ENCODE assay signal across 24 cellular contexts in genomic region chr11:117821431-117821830, GRCh38. TPM values are rescaled to one million over a fixed set of nuclear protein-coding genes. Genes with fewer than 3 reads are reported as not detected.
DNase-seq lines count a peak whose midpoint lies in the region; ATAC-seq, FAIRE-seq and TF ChIP-seq lines count a peak whose summit lies in the region.
"Had no signal": no experiment of that assay in that cellular context is flagged by ENCODE, and none has a peak within 500 bp of the region (broad histone marks: within the 10 kb centered on the region; RNA-seq: fewer than 3 reads in every experiment).

No MANE protein-coding gene starts in this region.

- H3K4me3 ChIP-seq in kidney (ENCODE audit: low read length in 2 of 2), result peak overlapping the region; percentile 74 to 78
- H3K4me3 ChIP-seq: gastroesophageal sphincter, hepatocyte, SJCRH30, smooth muscle cell, tibial artery had no signal

- H3K9me3 Mint-ChIP-seq in activated CD8-positive, alpha-beta T cell treated with anti-CD3 and anti-CD28 coated beads for 36 hours, result no peaks in the 10 kb centered on the region
- H3K9me3 Mint-ChIP-seq in stimulated activated effector memory CD8-positive, alpha-beta T cell treated with anti-CD3 and anti-CD28 coated beads, Interleukin-12 subunit alpha, Interleukin-12 subunit beta, amount 100 ng/mL, for 72 hours, result no peaks in the 10 kb centered on the region
- no peaks in the 10 kb centered on the region for H3K9me3 Mint-ChIP-seq in immature natural killer cell

- no peak overlapping the region for H3K4me3 Mint-ChIP-seq in activated CD8-positive, alpha-beta T cell treated with anti-CD3 and anti-CD28 coated beads for 36 hours
- no peak overlapping the region for H3K4me3 Mint-ChIP-seq in stimulated activated effector memory CD8-positive, alpha-beta T cell treated with anti-CD3 and anti-CD28 coated beads, Interleukin-12 subunit alpha, Interleukin-12 subunit beta, amount 100 ng/mL, for 72 hours
- H3K4me3 Mint-ChIP-seq in immature natural killer cell, result no peak overlapping the region
- H3K4me3 Mint-ChIP-seq: activated CD4-positive, alpha-beta T cell treated with anti-CD3 and anti-CD28 coated beads for 36 hours had no signal

- ATAC-seq in activated CD8-positive, alpha-beta T cell treated with anti-CD3 and anti-CD28 coated beads for 36 hours, result no peak
- no peak for ATAC-seq in stimulated activated effector memory CD8-positive, alpha-beta T cell treated with anti-CD3 and anti-CD28 coated beads, Interleukin-12 subunit alpha, Interleukin-12 subunit beta, amount 100 ng/mL, for 72 hours
- ATAC-seq in HG03135 (IDR thresholded peaks at IDR 0.05; ENCODE audit: unreplicated experiment), result no peak
- ATAC-seq: gastroesophageal sphincter had no signal

- POLR2A ChIA-PET in activated CD8-positive, alpha-beta T cell treated with anti-CD3 and anti-CD28 coated beads for 36 hours (lab: Charles Lee), result no interaction called here

- no peaks in the 10 kb centered on the region for H3K36me3 Mint-ChIP-seq in activated CD8-positive, alpha-beta T cell treated with anti-CD3 and anti-CD28 coated beads for 36 hours (ENCODE audit: low read depth)
- H3K36me3 Mint-ChIP-seq in stimulated activated effector memory CD8-positive, alpha-beta T cell treated with anti-CD3 and anti-CD28 coated beads, Interleukin-12 subunit alpha, Interleukin-12 subunit beta, amount 100 ng/mL, for 72 hours, result peaks cover 17% of the 10 kb centered on the region
- no peaks in the 10 kb centered on the region for H3K36me3 Mint-ChIP-seq in immature natural killer cell

- no peak for DNase-seq in activated CD8-positive, alpha-beta T cell treated with anti-CD3 and anti-CD28 coated beads for 36 hours
- peak; percentile 73 for DNase-seq in kidney
- no peak for DNase-seq in stimulated activated effector memory CD8-positive, alpha-beta T cell treated with anti-CD3 and anti-CD28 coated beads, Interleukin-12 subunit alpha, Interleukin-12 subunit beta, amount 100 ng/mL, for 72 hours (ENCODE audit: low spot score in 2 of 2)
- no peak for DNase-seq in GDM1 (lab: John Stamatoyannopoulos, UW)
- DNase-seq in immature natural killer cell, result no peak
- DNase-seq: amniotic stem cell, NCI-H1694 treated with DMSO at 0.1 percent for 48 hours, NCI-H2171, T1000, tibial artery had no signal

- peaks cover 43% of the 10 kb centered on the region for H3K36me3 ChIP-seq in KOPT-K1 (ENCODE audit: insufficient read depth, low read length)
- peaks cover 2 to 24% of the 10 kb centered on the region in 2 donors for H3K36me3 ChIP-seq in kidney (ENCODE audit: control insufficient read depth in 1 of 2, insufficient read depth in 2 of 2, low read length in 2 of 2)
- H3K36me3 ChIP-seq: gastroesophageal sphincter, SJCRH30, tibial artery had no signal

- H3K9me3 ChIP-seq in KOPT-K1 (ENCODE audit: insufficient read depth, low read length, poor library complexity, severe bottlenecking) (no peaks in the 10 kb centered on the region), kidney (ENCODE audit: control insufficient read depth in 1 of 2, low read length in 2 of 2) (no peaks in the 10 kb centered on the region)
- H3K9me3 ChIP-seq: gastroesophageal sphincter, SJCRH30, tibial artery had no signal

- H3K4me1 Mint-ChIP-seq in activated CD8-positive, alpha-beta T cell treated with anti-CD3 and anti-CD28 coated beads for 36 hours (ENCODE audit: low read depth), result peaks cover 79% of the 10 kb centered on the region
- H3K4me1 Mint-ChIP-seq in stimulated activated effector memory CD8-positive, alpha-beta T cell treated with anti-CD3 and anti-CD28 coated beads, Interleukin-12 subunit alpha, Interleukin-12 subunit beta, amount 100 ng/mL, for 72 hours, result peaks cover 74% of the 10 kb centered on the region
- peaks cover 18 to 19% of the 10 kb centered on the region in 2 donors for H3K4me1 Mint-ChIP-seq in immature natural killer cell

- peak overlapping the region; percentile 99 for H3K27ac ChIP-seq in KOPT-K1 (ENCODE audit: low read depth, low read length, poor library complexity, severe bottlenecking)
- H3K27ac ChIP-seq in kidney (ENCODE audit: low read depth in 2 of 2, low read length in 2 of 2), result peak overlapping the region; percentile 98
- H3K27ac ChIP-seq: C4-2B, hepatocyte, parathyroid adenoma, SJCRH30, tibial artery, VCaP had no signal

- peak overlapping the region; percentile 83 for H3K27ac Mint-ChIP-seq in activated CD8-positive, alpha-beta T cell treated with anti-CD3 and anti-CD28 coated beads for 36 hours
- H3K27ac Mint-ChIP-seq in stimulated activated effector memory CD8-positive, alpha-beta T cell treated with anti-CD3 and anti-CD28 coated beads, Interleukin-12 subunit alpha, Interleukin-12 subunit beta, amount 100 ng/mL, for 72 hours, result peak overlapping the region; percentile 45
- H3K27ac Mint-ChIP-seq in immature natural killer cell, result no peak overlapping the region

- H3K9ac ChIP-seq in kidney (ENCODE audit: low read length in 2 of 2), result peak overlapping the region; percentile 72 to 93
- H3K9ac ChIP-seq: parathyroid adenoma had no signal

- TF ChIP-seq CTCF in activated CD8-positive, alpha-beta T cell treated with anti-CD3 and anti-CD28 coated beads for 36 hours (IDR thresholded peaks at IDR 0.05), result no peak
- no peak for TF ChIP-seq CTCF in kidney (IDR thresholded peaks at IDR 0.05; ENCODE audit: borderline replicate concordance, extremely low read depth, insufficient read depth)

- intact Hi-C loops in activated CD8-positive, alpha-beta T cell treated with anti-CD3 and anti-CD28 coated beads for 36 hours (cut with micrococcal nuclease), result loop anchor here (5.0 kb wide), 2 partner anchors 131 to 231 kb away; no protein-coding TSS in a partner anchor
- intact Hi-C loops in kidney (cut with DNase I), result no loop called here

- H3K4me1 ChIP-seq in kidney (ENCODE audit: control insufficient read depth in 1 of 2, insufficient read depth in 1 of 2, low read depth in 1 of 2, low read length in 2 of 2), result peaks cover 39 to 59% of the 10 kb centered on the region in 2 donors
- H3K4me1 ChIP-seq: parathyroid adenoma had no signal

- no peaks in the 10 kb centered on the region for H3K27me3 Mint-ChIP-seq in activated CD8-positive, alpha-beta T cell treated with anti-CD3 and anti-CD28 coated beads for 36 hours
- peaks cover 0 to 7% (median 5%) of the 10 kb centered on the region in 3 donors for H3K27me3 Mint-ChIP-seq in immature natural killer cell (ENCODE audit: low read depth in 3 of 3)
- H3K27me3 Mint-ChIP-seq: activated CD4-positive, alpha-beta T cell treated with anti-CD3 and anti-CD28 coated beads for 36 hours had no signal

- no peak for FAIRE-seq in kidney (lab: Jason Lieb, UNC)
- FAIRE-seq: G401.6 had no signal

- CTCF ChIA-PET in activated CD8-positive, alpha-beta T cell treated with anti-CD3 and anti-CD28 coated beads for 36 hours (lab: Charles Lee), result interaction anchor here (0.8 to 15.2 kb wide), 7 partner anchors 14 to 397 kb away, joined by 3 to 188 read pairs (median 4); partner anchors contain the start of gene TMPRSS13

RNA-seq across cellular contexts. Expression of gene FXYD2, which starts 3.1 kb away (rescaled TPM):
- total RNA-seq in activated CD8-positive, alpha-beta T cell treated with anti-CD3 and anti-CD28 coated beads for 36 hours, result 1 to 10 TPM; 6.7 to 7.2 TPM
- total RNA-seq in kidney, result 2,527 TPM
- 9,664 TPM for polyA plus RNA-seq in kidney (ENCODE audit: insufficient read depth, low read depth, low replicate concordance)
- 10 to 100 TPM in 1 of 3 donors, 1 to 10 TPM in 2; 1.3 to 12.0 (median 3.4) TPM for polyA plus RNA-seq in immature natural killer cell
- total RNA-seq: NCI-H460, RPMI7951, smooth muscle cell had no signal

RNA-seq across cellular contexts. Expression of gene DSCAML1, which starts 24.4 kb away (rescaled TPM):
- under 1 TPM; 0.13 to 0.29 TPM for total RNA-seq in activated CD8-positive, alpha-beta T cell treated with anti-CD3 and anti-CD28 coated beads for 36 hours
- total RNA-seq in kidney, result 17.3 TPM
- 0.95 TPM for polyA plus RNA-seq in kidney (ENCODE audit: insufficient read depth, low read depth, low replicate concordance)
- polyA plus RNA-seq in immature natural killer cell, result not detected
- total RNA-seq: HT-29, NCI-H460, RPMI7951, SJCRH30 had no signal
- polyA plus RNA-seq: smooth muscle cell had no signal

RNA-seq across cellular contexts. Expression of gene FXYD6, which starts 55.0 kb away (rescaled TPM):
- not detected for total RNA-seq in activated CD8-positive, alpha-beta T cell treated with anti-CD3 and anti-CD28 coated beads for 36 hours
- total RNA-seq in kidney, result 62.7 TPM
- polyA plus RNA-seq in kidney (ENCODE audit: insufficient read depth, low read depth, low replicate concordance) (57.8 TPM), immature natural killer cell (not detected)
- total RNA-seq: HT-29, NCI-H460 had no signal

Comparison
In these comparisons a context has a peak if more than half of its experiments do, and no peak if none do; other contexts are left out.
1. H3K27ac Mint-ChIP-seq: peak in activated CD8-positive, alpha-beta T cell treated with anti-CD3 and anti-CD28 coated beads for 36 hours (single experiment) and stimulated activated effector memory CD8-positive, alpha-beta T cell treated with anti-CD3 and anti-CD28 coated beads, Interleukin-12 subunit alpha, Interleukin-12 subunit beta, amount 100 ng/mL, for 72 hours (single experiment); none in immature natural killer cell (0 of 6).
2. RNA of gene FXYD2, which starts 3.1 kb away (total RNA-seq): 2,527 TPM in kidney (single experiment); 6.7 to 7.2 TPM in activated CD8-positive, alpha-beta T cell treated with anti-CD3 and anti-CD28 coated beads for 36 hours; every median in the first group is over 100 times any median in the second.
3. RNA of gene DSCAML1, which starts 24.4 kb away (total RNA-seq): 17.3 TPM in kidney (single experiment); 0.13 to 0.29 TPM in activated CD8-positive, alpha-beta T cell treated with anti-CD3 and anti-CD28 coated beads for 36 hours; every median in the first group is over 10 times any median in the second.
4. RNA of gene FXYD6, which starts 55.0 kb away (total RNA-seq): 62.7 TPM in kidney (single experiment); not detected in activated CD8-positive, alpha-beta T cell treated with anti-CD3 and anti-CD28 coated beads for 36 hours; every median in the first group is over 10 times any median in the second.